Comparison of ENCODE assay signal across 8 cellular contexts in genomic region chr19:16628183-16628983, GRCh38. TPM values are rescaled to one million over a fixed set of nuclear protein-coding genes. Genes with fewer than 3 reads are reported as not detected.
DNase-seq lines count a peak whose midpoint lies in the region; ATAC-seq and TF ChIP-seq lines count a peak whose summit lies in the region.

TSS of gene MED26 (minus strand) at chr19:16628204. CDS start at chr19:16627943, 261 bp downstream.

- peak within 1 kb of the TSS; percentile 96 for H3K9ac ChIP-seq in OCI-LY3 (ENCODE audit: low read length)

- peaks cover 50% of the 10 kb centered on the region for H3K79me2 ChIP-seq in OCI-LY3 (ENCODE audit: low read length)

- peak within 1 kb of the TSS; percentile 94 for H3K4me2 ChIP-seq in OCI-LY3 (ENCODE audit: low read length)

- peaks cover 42% of the 10 kb centered on the region for H4K20me1 ChIP-seq in OCI-LY3 (ENCODE audit: insufficient read depth, low read length)

- peak; percentile 70 for ATAC-seq in GM21526 (IDR thresholded peaks at IDR 0.05; ENCODE audit: low FRiP score, unreplicated experiment)

- peak within 1 kb of the TSS; percentile 99 for H3K4me3 ChIP-seq in OCI-LY3 (ENCODE audit: low read length)

- H2AFZ ChIP-seq in OCI-LY3 (ENCODE audit: low read depth, low read length): peak within 1 kb of the TSS; percentile 79

- no peaks in the 10 kb centered on the region for H3K27me3 ChIP-seq in OCI-LY3 (ENCODE audit: low read depth, low read length)

- peak; percentile 70 for DNase-seq in DMS 273 treated with DMSO at 0.1 percent for 48 hours (lab: John Stamatoyannopoulos, UW)
- peak; percentile 91 for DNase-seq in HuH-7.5 (ENCODE audit: low spot score)
- peak; percentile 94 for DNase-seq in activated T-cell treated with anti-CD3 and anti-CD28 coated beads for 24 hours (ENCODE audit: low read depth)
- DNase-seq in epithelial cell of prostate (ENCODE audit: low read depth, low spot score): peak; percentile 55
- DNase-seq in mucosa of gallbladder (ENCODE audit: low spot score): peak; percentile 96
- DNase-seq in stimulated activated CD8-positive, alpha-beta memory T cell treated with anti-CD3 and anti-CD28 coated beads, Interleukin-4, amount 100 ng/mL, for 24 hours (ENCODE audit: low read depth): peak; percentile 91

- TF ChIP-seq CTCF in OCI-LY3 (IDR thresholded peaks at IDR 0.05; ENCODE audit: low read depth, low read length): no peak

- peak within 1 kb of the TSS; percentile 68 for H3K27ac ChIP-seq in OCI-LY3 (ENCODE audit: low read length)
- peak within 1 kb of the TSS; percentile 72 for H3K27ac ChIP-seq in epithelial cell of prostate

- H3K4me1 ChIP-seq in OCI-LY3 (ENCODE audit: low read length): peaks cover 31% of the 10 kb centered on the region

- no peaks in the 10 kb centered on the region for H3K9me3 ChIP-seq in OCI-LY3 (ENCODE audit: insufficient read depth, low read length)

- peaks cover 38% of the 10 kb centered on the region for H3K36me3 ChIP-seq in OCI-LY3 (replicated peaks; ENCODE audit: low read depth, low read length)

RNA-seq across cellular contexts. Expression of gene MED26, which starts in this region (rescaled TPM):
- total RNA-seq in mucosa of gallbladder: 8.3 TPM

Comparison
In these comparisons a context has a peak if more than half of its experiments do, and no peak if none do; other contexts are left out.
1. Peak in every context shown above with its lines: DNase-seq, ATAC-seq, H3K4me3 ChIP-seq and H3K27ac ChIP-seq.